11 cellular contexts compared by ENCODE assay signal in genomic region chr12:119177724-119178380, GRCh38. TPM values are rescaled to one million over a fixed set of nuclear protein-coding genes. Genes with fewer than 3 reads are reported as not detected.
DNase-seq lines count a peak whose midpoint lies in the region; ATAC-seq and TF ChIP-seq lines count a peak whose summit lies in the region.
"Had no signal": no experiment of that assay in that cellular context is flagged by ENCODE, and none has a peak within 500 bp of the region (broad histone marks: within the 10 kb centered on the region; RNA-seq: fewer than 3 reads in every experiment).

No MANE protein-coding gene starts in this region.

- TF ChIP-seq POLR2A in prostate gland (IDR thresholded peaks at IDR 0.05) (no peak), ovary (IDR thresholded peaks at IDR 0.05) (no peak)

- H3K27ac ChIP-seq in right atrium auricular region (peak overlapping the region; percentile 97 to 99), right cardiac atrium (ENCODE audit: low read length) (peak overlapping the region; percentile 71), prostate gland (peak overlapping the region; percentile 76 to 87), ovary (peak overlapping the region in 1 of 2 donors; percentile 6)

- H3K36me3 ChIP-seq in right atrium auricular region = peaks cover 7% of the 10 kb centered on the region
- no peaks in the 10 kb centered on the region for H3K36me3 ChIP-seq in prostate gland
- no peaks in the 10 kb centered on the region for H3K36me3 ChIP-seq in ovary

- no peak for ATAC-seq in right cardiac atrium
- no peak for ATAC-seq in HG03442 (IDR thresholded peaks at IDR 0.05; ENCODE audit: unreplicated experiment)
- ATAC-seq: PC-3 had no signal

- H3K4me3 ChIP-seq in right atrium auricular region = no peak overlapping the region
- H3K4me3 ChIP-seq in right cardiac atrium (ENCODE audit: low read length) = no peak overlapping the region
- H3K4me3 ChIP-seq in prostate gland = no peak overlapping the region
- H3K4me3 ChIP-seq in ovary = no peak overlapping the region

- 90% methylated on average over 15 of the region's 15 CpGs for WGBS in right cardiac atrium
- 92% methylated on average over 15 of the region's 15 CpGs for WGBS in prostate gland
- 91 to 93% (median 93%) methylated on average over 15 of the region's 15 CpGs for whole genome bisulfite sequencing in ovary, 3 donors

- no peaks in the 10 kb centered on the region for H3K9me3 ChIP-seq in right atrium auricular region
- H3K9me3 ChIP-seq in right cardiac atrium (ENCODE audit: control insufficient read depth, low read length) = no peaks in the 10 kb centered on the region
- H3K9me3 ChIP-seq in prostate gland = no peaks in the 10 kb centered on the region
- no peaks in the 10 kb centered on the region for H3K9me3 ChIP-seq in ovary

- TF ChIP-seq CTCF in right atrium auricular region (IDR thresholded peaks at IDR 0.05) (no peak), prostate gland (IDR thresholded peaks at IDR 0.05) (no peak), ovary (IDR thresholded peaks at IDR 0.05) (no peak)

- TF ChIP-seq EP300 in ovary (IDR thresholded peaks at IDR 0.05) = no peak

- intact Hi-C loops in cardiac septum (cut with DNase I) = loop anchor here (1.0 to 2.0 kb wide), 2 partner anchors 20 to 69 kb away; no protein-coding TSS in a partner anchor
- intact Hi-C loops in right cardiac atrium (cut with DNase I) = no loop called here
- intact Hi-C loops in prostate gland (cut with DNase I) = loop anchor here (5.0 kb wide), 3 partner anchors 149 to 234 kb away; no protein-coding TSS in a partner anchor
- intact Hi-C loops in ovary (cut with DNase I) = no loop called here

- DNase-seq in right atrium auricular region (ENCODE audit: low spot score) (no peak), cardiac septum (ENCODE audit: low spot score) (no peak), right cardiac atrium (no peak), prostate gland (ENCODE audit: low spot score) (no peak), ovary (no peak), KG1 (lab: John Stamatoyannopoulos, UW) (no peak)
- no peak for DNase-seq in activated CD4-positive, alpha-beta T cell treated with anti-CD3 and anti-CD28 coated beads, Interleukin-2, amount 50 U/mL, for 4 hours
- DNase-seq: activated CD4-positive, CD25-positive, alpha-beta regulatory T cell; naive B cell had no signal

- no peaks in the 10 kb centered on the region for H3K27me3 ChIP-seq in right atrium auricular region
- H3K27me3 ChIP-seq in right cardiac atrium (ENCODE audit: control insufficient read depth, insufficient read depth) = no peaks in the 10 kb centered on the region
- H3K27me3 ChIP-seq in prostate gland (replicated peaks; ENCODE audit: insufficient read depth) = no peaks in the 10 kb centered on the region
- H3K27me3 ChIP-seq in ovary = no peaks in the 10 kb centered on the region

- H3K4me1 ChIP-seq in right atrium auricular region (peaks cover 0 to 30% of the 10 kb centered on the region in 2 donors), right cardiac atrium (ENCODE audit: control insufficient read depth, insufficient read depth, low read length) (peaks cover 3% of the 10 kb centered on the region), prostate gland (replicated peaks) (peaks cover 2% of the 10 kb centered on the region), ovary (ENCODE audit: insufficient read depth) (peaks cover 16% of the 10 kb centered on the region)

RNA-seq across cellular contexts. Expression of gene HSPB8, which starts 0.9 kb away (rescaled TPM):
- total RNA-seq in right atrium auricular region (100 to 1,000 TPM; 469 to 530 TPM), cardiac septum (529 TPM), right cardiac atrium (100 to 1,000 TPM; 452 to 572 (median 520) TPM), prostate gland (10 to 100 TPM; 67.0 to 96.9 TPM), ovary (10 to 100 TPM in 6 of 7 donors, 1 to 10 TPM in 1; 7.4 to 46.6 (median 18.0) TPM)
- polyA plus RNA-seq in right cardiac atrium (567 TPM), ovary (10 to 100 TPM; 14.3 to 48.8 TPM)

Comparison
In these comparisons a context has a peak if more than half of its experiments do, and no peak if none do; other contexts are left out.
1. intact Hi-C loops: an anchor here in cardiac septum (1.0 to 2.0 kb wide) and prostate gland (5.0 kb wide); none called in right cardiac atrium and ovary.